ENCODE assay signal across 8 cellular contexts in the genomic region with DNA sequence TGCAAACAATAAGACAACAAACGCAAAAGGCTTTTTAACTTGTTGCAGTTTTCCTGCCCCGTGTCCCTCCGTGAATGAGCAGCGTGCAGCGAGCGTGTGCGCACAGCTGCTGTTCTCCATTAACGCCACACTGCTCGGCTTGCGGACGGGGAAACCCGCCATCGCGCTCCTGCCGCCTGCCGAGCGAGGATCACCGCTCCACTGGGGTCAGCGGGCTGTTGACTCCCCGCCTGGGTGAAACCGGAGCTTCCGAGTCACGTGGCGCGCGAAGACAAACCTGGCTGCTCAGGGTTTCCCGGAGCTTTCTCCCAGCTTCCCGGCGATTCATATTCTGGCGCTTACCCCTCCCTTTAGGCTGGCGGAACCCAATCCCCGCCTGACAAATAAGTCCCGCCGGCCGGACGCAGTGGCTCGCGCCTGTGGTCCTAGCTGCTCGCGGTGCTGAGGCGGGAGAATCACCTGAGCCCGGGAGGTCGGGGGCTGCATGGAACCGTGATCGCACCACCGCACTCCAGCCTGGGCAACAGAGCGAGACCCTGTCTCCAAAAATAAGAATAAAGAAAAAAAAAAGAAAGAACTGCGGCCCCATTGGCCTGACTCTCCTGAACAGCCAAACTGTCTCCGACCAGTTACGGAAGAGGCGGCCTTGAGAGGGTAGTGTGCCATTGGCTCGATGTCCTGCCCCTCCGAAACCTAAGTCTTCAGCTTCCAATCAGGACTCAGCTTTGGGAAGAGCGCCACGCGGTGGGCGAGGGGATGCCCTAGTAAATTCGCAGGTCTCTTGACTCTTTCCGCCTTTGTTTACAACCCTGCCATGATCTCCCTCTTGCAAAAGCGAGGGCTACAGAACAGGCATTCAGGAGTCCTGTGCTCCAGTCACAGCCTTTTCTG. TPM values are rescaled to one million over a fixed set of nuclear protein-coding genes. Genes with fewer than 3 reads are reported as not detected.
DNase-seq lines count a peak whose midpoint lies in the region; ATAC-seq and TF ChIP-seq lines count a peak whose summit lies in the region.

A gene with protein sequence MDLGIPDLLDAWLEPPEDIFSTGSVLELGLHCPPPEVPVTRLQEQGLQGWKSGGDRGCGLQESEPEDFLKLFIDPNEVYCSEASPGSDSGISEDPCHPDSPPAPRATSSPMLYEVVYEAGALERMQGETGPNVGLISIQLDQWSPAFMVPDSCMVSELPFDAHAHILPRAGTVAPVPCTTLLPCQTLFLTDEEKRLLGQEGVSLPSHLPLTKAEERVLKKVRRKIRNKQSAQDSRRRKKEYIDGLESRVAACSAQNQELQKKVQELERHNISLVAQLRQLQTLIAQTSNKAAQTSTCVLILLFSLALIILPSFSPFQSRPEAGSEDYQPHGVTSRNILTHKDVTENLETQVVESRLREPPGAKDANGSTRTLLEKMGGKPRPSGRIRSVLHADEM (plus strand): TSS at position 794 of the 891 bp plus-strand sequence. CDS start 624 bp downstream, outside the sequence.

- H3K27me3 ChIP-seq in HCT116 (ENCODE audit: insufficient read depth, low read length) (no peaks in the 10 kb centered on the region), MM.1S (replicated peaks; ENCODE audit: insufficient read depth, low read length) (no peaks in the 10 kb centered on the region), neuron (ENCODE audit: insufficient read depth, low read length) (no peaks in the 10 kb centered on the region), suprapubic skin (no peaks in the 10 kb centered on the region)

- H3F3A ChIP-seq in MM.1S (ENCODE audit: insufficient read depth, low read length): peaks cover 29% of the 10 kb centered on the region

- RAD21 ChIA-PET in HCT116 (lab: Charles Lee; ENCODE audit: low non-redundant PET in 1 of 2, low total read pairs in 2 of 2, uncharacterized antibody in 2 of 2, unreplicated experiment in 2 of 2): interaction anchor here in 1 of 2 experiments (1.1 kb wide), 1 partner anchor 9 kb away, joined by 3 read pairs; no protein-coding TSS in a partner anchor

- CTCF ChIA-PET in HCT116 (lab: Charles Lee): interaction anchor here (1.1 to 2.5 kb wide), 7 partner anchors 9 to 169 kb away, joined by 4 to 14 read pairs (median 7); partner anchors contain the start of genes CRTC2, DENND4B, GATAD2B and JTB

- peak within 1 kb of the TSS; percentile 97 for H3K4me2 ChIP-seq in HCT116 (ENCODE audit: low read length)
- H3K4me2 ChIP-seq in MM.1S (ENCODE audit: low read depth, low read length): peak within 1 kb of the TSS; percentile 98

- intact Hi-C loops in HCT116 (cut with micrococcal nuclease): loop anchor here (5.0 kb wide), 1 partner anchor 170 kb away; no protein-coding TSS in a partner anchor

- H4K20me1 ChIP-seq in HCT116 (ENCODE audit: insufficient read depth) (no peaks in the 10 kb centered on the region), MM.1S (ENCODE audit: insufficient read depth, low read length) (no peaks in the 10 kb centered on the region)

- POLR2A ChIA-PET in HCT116 (lab: Charles Lee): interaction anchor here (0.6 to 3.3 kb wide), 13 partner anchors 8 to 354 kb away, joined by 3 to 38 read pairs (median 5); partner anchors contain the start of genes CHTOP, CRTC2, DENND4B and JTB

- peak within 1 kb of the TSS; percentile 74 for H2AFZ ChIP-seq in HCT116 (ENCODE audit: low read depth, low read length, poor library complexity, severe bottlenecking)
- peak within 1 kb of the TSS; percentile 95 for H2AFZ ChIP-seq in MM.1S (ENCODE audit: low read length)
- no peak within 1 kb of the TSS for H2AFZ ChIP-seq in neuron (ENCODE audit: low read depth, low read length)

- H3K27ac ChIP-seq in HCT116 (ENCODE audit: low read depth, low read length) (peak within 1 kb of the TSS; percentile 90), MM.1S (ENCODE audit: low read length) (peak within 1 kb of the TSS; percentile 88), suprapubic skin (peak within 1 kb of the TSS; percentile 93)

- H3K36me3 ChIP-seq in HCT116 (ENCODE audit: control insufficient read depth in 1 of 2, insufficient read depth in 2 of 2, low read length in 2 of 2) (no peaks in the 10 kb centered on the region), MM.1S (replicated peaks; ENCODE audit: insufficient read depth, low read length) (no peaks in the 10 kb centered on the region), neuron (ENCODE audit: insufficient read depth, low read length) (no peaks in the 10 kb centered on the region), suprapubic skin (no peaks in the 10 kb centered on the region)

- TF ChIP-seq POLR2A in HCT116 (IDR thresholded peaks at IDR 0.05; ENCODE audit: borderline replicate concordance, extremely low read depth, insufficient read depth, insufficient read length): peak; percentile 91
- peak; percentile 19 to 70 for TF ChIP-seq POLR2A in suprapubic skin (IDR thresholded peaks at IDR 0.05)

- DNase-seq in GM04503 (ENCODE audit: low read depth) (peak; percentile 85), HCT116 (ENCODE audit: low read depth, low spot score) (peak; percentile 98), MM.1S (peak; percentile 99), SHP77 treated with DMSO at 0.1 percent for 48 hours (lab: John Stamatoyannopoulos, UW) (peak; percentile 100), foreskin melanocyte (peak; percentile 94), suprapubic skin (ENCODE audit: low spot score in 2 of 2) (peak; percentile 95 to 96)
- peak; percentile 39 to 70 (median 52) for DNase-seq in activated naive CD4-positive, alpha-beta T cell (lab: John Stamatoyannopoulos, UW)

- H3K9me2 ChIP-seq in HCT116 (ENCODE audit: insufficient read depth) (no peaks in the 10 kb centered on the region), MM.1S (replicated peaks; ENCODE audit: insufficient read depth, low read length) (no peaks in the 10 kb centered on the region)

- H3K4me1 ChIP-seq in HCT116 (ENCODE audit: control insufficient read depth in 1 of 2, insufficient read depth in 2 of 2, low read length in 2 of 2) (peaks cover 21 to 50% of the 10 kb centered on the region in 2 experiments), MM.1S (ENCODE audit: low read length) (peaks cover 23% of the 10 kb centered on the region), neuron (ENCODE audit: insufficient read depth, low read length) (peaks cover 31% of the 10 kb centered on the region), suprapubic skin (peaks cover 42% of the 10 kb centered on the region)

- peak in 2 of 3 experiments; percentile 26 to 32; a peak in 3 of 6 replicates for TF ChIP-seq CTCF in HCT116 (IDR thresholded peaks at IDR 0.05 in 2 of 3, conservative IDR thresholded peaks at IDR 0.05 in 1 of 3; ENCODE audit: borderline replicate concordance in 1 of 3, insufficient read depth in 1 of 3, low read depth in 2 of 3, low read length in 2 of 3)
- peak; percentile 61 for TF ChIP-seq CTCF in MM.1S (IDR thresholded peaks at IDR 0.05; ENCODE audit: low read length)
- peak; percentile 20 to 33 for TF ChIP-seq CTCF in suprapubic skin (IDR thresholded peaks at IDR 0.05)

- WGBS in suprapubic skin: under 1% methylated on average over 48 of the region's 60 CpGs

- TF ChIP-seq EP300 in suprapubic skin (IDR thresholded peaks at IDR 0.05): no peak

- TSS peak; percentile 29 for BruUV-seq in HCT116 (replicated peaks; lab: Mats Ljungman, UMichigan)

- peak; percentile 75 for ATAC-seq in HCT116

- peak within 1 kb of the TSS; percentile 68 to 79 for H3K4me3 ChIP-seq in HCT116 (replicated peaks in 1 of 2; ENCODE audit: low read depth in 1 of 2, low read length in 2 of 2)
- peak within 1 kb of the TSS; percentile 80 for H3K4me3 ChIP-seq in MM.1S (ENCODE audit: low read length)
- peak within 1 kb of the TSS; percentile 86 for H3K4me3 ChIP-seq in neuron (ENCODE audit: low read length)
- peak within 1 kb of the TSS; percentile 52 for H3K4me3 ChIP-seq in suprapubic skin

- peak within 1 kb of the TSS; percentile 94 for H3K9ac ChIP-seq in HCT116 (ENCODE audit: low read length)
- peak within 1 kb of the TSS; percentile 84 for H3K9ac ChIP-seq in MM.1S (ENCODE audit: low read length)

- peaks cover 16% of the 10 kb centered on the region for H3K79me2 ChIP-seq in HCT116 (ENCODE audit: insufficient read depth, low read length)
- peaks cover 29% of the 10 kb centered on the region for H3K79me2 ChIP-seq in MM.1S (ENCODE audit: low read length)

- H3K9me3 ChIP-seq in HCT116 (ENCODE audit: control insufficient read depth in 1 of 2, insufficient read depth in 1 of 2, low read depth in 1 of 2, low read length in 2 of 2): no peaks in the 10 kb centered on the region
- H3K9me3 ChIP-seq in MM.1S (replicated peaks; ENCODE audit: insufficient read depth, low read length): no peaks in the 10 kb centered on the region
- no peaks in the 10 kb centered on the region for H3K9me3 ChIP-seq in neuron (ENCODE audit: low read length)
- H3K9me3 ChIP-seq in suprapubic skin: no peaks in the 10 kb centered on the region

- no peak for TF ChIP-seq RAD21 in HCT116 (IDR thresholded peaks at IDR 0.05; ENCODE audit: low read depth)

TF ChIP-seq in HCT116, 20 proteins besides CTCF, POLR2A, EP300 and RAD21 (continues in another document):
- TF ChIP-seq ZFX (IDR thresholded peaks at IDR 0.05) (no peak; the same call in 1 of the 2 replicates), MAX (IDR thresholded peaks at IDR 0.05) (no peak), YY1 (IDR thresholded peaks at IDR 0.05; ENCODE audit: extremely low read depth, insufficient replicate concordance, low read depth, low read length) (peak; percentile 65), JUND (IDR thresholded peaks at IDR 0.05) (no peak), SRF (IDR thresholded peaks at IDR 0.05; ENCODE audit: low read depth) (no peak), ELF1 (IDR thresholded peaks at IDR 0.05; ENCODE audit: borderline replicate concordance, low read depth) (no peak), CEBPB (IDR thresholded peaks at IDR 0.05; ENCODE audit: low read depth) (no peak), ATF3 (IDR thresholded peaks at IDR 0.05) (no peak), TCF7L2 (IDR thresholded peaks at IDR 0.05; ENCODE audit: borderline replicate concordance, extremely low read depth, insufficient read depth, insufficient read length) (no peak), EZH2phosphoT487 (IDR thresholded peaks at IDR 0.05; ENCODE audit: borderline replicate concordance) (no peak)

RNA-seq across cellular contexts. Expression of the gene that starts here (rescaled TPM):
- 15.3 TPM for total RNA-seq in HCT116 (2021; ENCODE audit: unreplicated experiment)
- 17.8 and 19.1 TPM in 2 replicates for polyA plus RNA-seq in HCT116 (2012)
- 10 to 100 TPM; 16.6 to 41.0 (median 20.3) TPM for total RNA-seq in suprapubic skin

Comparison
In these comparisons a context has a peak if more than half of its experiments do, and no peak if none do; other contexts are left out.
1. Peak in every context shown above with its lines: DNase-seq, ATAC-seq, H3K4me3 ChIP-seq and H3K27ac ChIP-seq.